ENCODE assay signal across 8 cellular contexts in the genomic region with DNA sequence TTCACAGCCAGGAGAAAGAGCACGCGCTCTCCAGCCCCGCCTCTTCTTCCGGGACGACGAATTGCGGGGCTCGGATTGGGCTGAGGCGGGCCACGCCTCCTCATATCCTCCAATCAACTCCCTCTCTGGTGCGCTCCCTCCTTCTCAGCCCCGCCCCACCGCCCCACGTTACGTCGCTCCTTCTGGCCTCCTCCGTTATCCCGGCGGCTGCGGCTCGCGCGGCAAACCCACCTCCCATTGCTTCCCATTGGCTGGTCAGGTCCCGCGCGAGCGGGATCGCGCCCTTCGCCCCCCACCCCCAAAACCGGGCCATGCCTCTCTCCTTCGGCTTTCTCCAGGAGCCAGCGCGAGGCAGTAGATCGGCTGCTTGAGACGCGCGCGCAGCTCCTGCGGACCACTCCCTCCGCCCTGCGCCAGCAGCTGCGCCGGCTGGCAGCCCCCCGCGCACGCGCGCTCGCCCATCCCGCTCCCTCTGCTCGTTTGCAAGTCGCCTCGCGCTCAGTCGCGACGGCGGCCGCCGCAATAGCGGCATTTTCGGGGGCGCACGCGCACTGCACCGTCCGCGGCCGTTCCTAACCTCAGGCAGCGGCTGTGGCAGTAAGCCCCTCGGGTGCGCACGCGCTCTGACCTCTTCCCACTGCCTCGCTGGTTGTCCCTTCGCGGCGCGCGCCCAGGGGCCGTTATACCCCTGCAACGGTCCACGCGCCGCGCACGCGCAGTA. TPM values are rescaled to one million over a fixed set of nuclear protein-coding genes. Genes with fewer than 3 reads are reported as not detected.
DNase-seq lines count a peak whose midpoint lies in the region; ATAC-seq and TF ChIP-seq lines count a peak whose summit lies in the region.

No MANE protein-coding gene starts in this region.

- intact Hi-C loops in cardiac septum (cut with DNase I) (loop anchor here (5.0 kb wide), 3 partner anchors 52 to 117 kb away; no protein-coding TSS in a partner anchor), posterior cingulate gyrus (cut with DNase I) (loop anchor here (5.0 kb wide), 1 partner anchor 252 kb away; a partner anchor contains a TSS)

- peaks cover 51% of the 10 kb centered on the region for H3K4me1 ChIP-seq in adipocyte (ENCODE audit: control insufficient read depth, insufficient read depth, low read length)
- peaks cover 46 to 68% (median 58%) of the 10 kb centered on the region in 4 donors for H3K4me1 ChIP-seq in upper lobe of left lung

- ATAC-seq in HG02798 (IDR thresholded peaks at IDR 0.05; ENCODE audit: poor library complexity, unreplicated experiment) (peak; percentile 80), upper lobe of left lung (ENCODE audit: low FRiP score in 2 of 2) (peak; percentile 94 to 97)

- peak in 3 of 4 donors; percentile 75 to 80 (median 78) for TF ChIP-seq POLR2A in upper lobe of left lung (IDR thresholded peaks at IDR 0.05)

- WGBS in upper lobe of left lung, 2 donors: 1% methylated on average over 23 to 37 of the region's 89 CpGs

- peak; percentile 92 for DNase-seq in GM12864 (ENCODE audit: low read depth)
- peak; percentile 90 for DNase-seq in NCI-H1417 treated with DMSO at 0.1 percent for 48 hours (lab: John Stamatoyannopoulos, UW)
- DNase-seq in SW 1271 (lab: John Stamatoyannopoulos, UW): peak; percentile 81 to 94
- peak; percentile 99 for DNase-seq in adipocyte (ENCODE audit: low read depth)
- DNase-seq in cardiac septum (ENCODE audit: low spot score): peak; percentile 98
- peak; percentile 96 to 100 (median 98) for DNase-seq in posterior cingulate gyrus
- DNase-seq in upper lobe of left lung: peak; percentile 98

- H3K36me3 ChIP-seq in adipocyte (ENCODE audit: control insufficient read depth, insufficient read depth, low read length, severe bottlenecking) (no peaks in the 10 kb centered on the region), upper lobe of left lung (no peaks in the 10 kb centered on the region)

- H3K27ac ChIP-seq in upper lobe of left lung: peak overlapping the region; percentile 90 to 98 (median 96)

- peak overlapping the region; percentile 98 for H3K9ac ChIP-seq in adipocyte (ENCODE audit: low read length)

- TF ChIP-seq CTCF in GM12864 (IDR thresholded peaks at IDR 0.05; ENCODE audit: low read depth, low read length, missing control alignments) (no peak), upper lobe of left lung (IDR thresholded peaks at IDR 0.05) (peak in 4 of 6 experiments; percentile 12 to 39 (median 20))

- H3K9me3 ChIP-seq in adipocyte (ENCODE audit: control insufficient read depth, low read length) (no peaks in the 10 kb centered on the region), upper lobe of left lung (no peaks in the 10 kb centered on the region)

- H3K4me3 ChIP-seq in GM12864 (ENCODE audit: low read depth, low read length): peak overlapping the region; percentile 91
- peak overlapping the region; percentile 89 for H3K4me3 ChIP-seq in adipocyte (ENCODE audit: low read length)
- peak overlapping the region; percentile 73 to 90 (median 85) for H3K4me3 ChIP-seq in upper lobe of left lung

- H3K27me3 ChIP-seq in adipocyte (replicated peaks; ENCODE audit: control insufficient read depth, insufficient read depth, low read length): no peaks in the 10 kb centered on the region
- H3K27me3 ChIP-seq in upper lobe of left lung: no peaks in the 10 kb centered on the region

- TF ChIP-seq EP300 in upper lobe of left lung (IDR thresholded peaks at IDR 0.05): no peak

RNA-seq across cellular contexts. Expression of a gene that starts 0.5 kb away (rescaled TPM):
- total RNA-seq in cardiac septum (93.0 TPM), upper lobe of left lung (10 to 100 TPM; 56.0 to 80.6 (median 65.7) TPM)

RNA-seq across cellular contexts. Expression of a gene that starts 9.6 kb away (rescaled TPM):
- total RNA-seq in cardiac septum (77.3 TPM), upper lobe of left lung (100 to 1,000 TPM in 3 of 6 donors, 10 to 100 TPM in 3; 59.7 to 149 (median 113) TPM)

Comparison
In these comparisons a context has a peak if more than half of its experiments do, and no peak if none do; other contexts are left out.
1. Peak in every context shown above with its lines: DNase-seq, ATAC-seq, H3K4me3 ChIP-seq and H3K27ac ChIP-seq.